ENCODE assay signal across 12 cellular contexts in genomic region chr9:136694865-136695247, GRCh38. TPM values are rescaled to one million over a fixed set of nuclear protein-coding genes. Genes with fewer than 3 reads are reported as not detected.
DNase-seq lines count a peak whose midpoint lies in the region; TF ChIP-seq lines count a peak whose summit lies in the region.
"Had no signal": no experiment of that assay in that cellular context is flagged by ENCODE, and none has a peak within 500 bp of the region (broad histone marks: within the 10 kb centered on the region; RNA-seq: fewer than 3 reads in every experiment).

No MANE protein-coding gene starts in this region.

- no peaks in the 10 kb centered on the region for H4K20me1 ChIP-seq in PC-9 (ENCODE audit: insufficient read depth)
- H4K20me1 ChIP-seq in hepatocyte (ENCODE audit: insufficient read depth, poor library complexity, severe bottlenecking), result no peaks in the 10 kb centered on the region

- H3F3A ChIP-seq in PC-9 (ENCODE audit: insufficient read depth, low read depth), result peaks cover 42% of the 10 kb centered on the region

- H3K27ac ChIP-seq in C4-2B (peak overlapping the region; percentile 83), PC-9 (peak overlapping the region; percentile 94), hepatocyte (peak overlapping the region; percentile 98), thyroid gland (peak overlapping the region; percentile 69 to 75 (median 75))

- intact Hi-C loops in PC-9 (cut with micrococcal nuclease; ENCODE audit: unreplicated experiment) (loop anchor here (2.0 to 5.0 kb wide), 6 partner anchors 16 to 210 kb away; partner anchors contain the start of gene NOTCH1), thyroid gland (cut with DNase I) (no loop called here)

- H3K9me2 ChIP-seq in PC-9 (ENCODE audit: insufficient read depth) (no peaks in the 10 kb centered on the region), hepatocyte (replicated peaks; ENCODE audit: insufficient read depth) (no peaks in the 10 kb centered on the region)

- no peak for TF ChIP-seq POLR2A in thyroid gland (IDR thresholded peaks at IDR 0.05)

- CTCF ChIA-PET in PC-9 (lab: Charles Lee), result interaction anchor here (0.6 kb wide), 1 partner anchor 537 kb away, joined by 3 read pairs; no protein-coding TSS in a partner anchor

- WGBS in hepatocyte (ENCODE audit: low lambda C conversion rate, missing lambda C conversion rate), result 91% methylated on average over 11 of the region's 11 CpGs
- WGBS in thyroid gland, 2 donors, result 75 to 84% methylated on average over 11 of the region's 11 CpGs

- H3K4me1 ChIP-seq in PC-9 (replicated peaks; ENCODE audit: insufficient read depth) (peaks cover 47% of the 10 kb centered on the region), hepatocyte (ENCODE audit: insufficient read depth) (peaks cover 49% of the 10 kb centered on the region), thyroid gland (peaks cover 47 to 76% of the 10 kb centered on the region in 2 donors)

- no peak for DNase-seq in PC-9
- no peak for DNase-seq in hepatocyte (ENCODE audit: low spot score)
- DNase-seq in thyroid gland, result no peak
- DNase-seq in GM20000 (ENCODE audit: low spot score), result no peak
- no peak for DNase-seq in dermis blood vessel endothelial cell
- DNase-seq in hypothalamus (lab: John Stamatoyannopoulos, UW), result no peak
- DNase-seq: NCI-H1048, NCI-H1694, NCI-H446 treated with DMSO at 0.1 percent for 48 hours had no signal

- H3K27me3 ChIP-seq in PC-9 (ENCODE audit: insufficient read depth, low read depth) (no peaks in the 10 kb centered on the region), hepatocyte (no peaks in the 10 kb centered on the region), thyroid gland (no peaks in the 10 kb centered on the region)

- H3K79me2 ChIP-seq in PC-9 (ENCODE audit: low read depth) (no peaks in the 10 kb centered on the region), hepatocyte (no peaks in the 10 kb centered on the region)

- TF ChIP-seq CTCF in C4-2B (conservative IDR thresholded peaks at IDR 0.05) (no peak), PC-9 (conservative IDR thresholded peaks at IDR 0.05) (no peak), hepatocyte (IDR thresholded peaks at IDR 0.05; ENCODE audit: poor library complexity) (no peak), thyroid gland (IDR thresholded peaks at IDR 0.05) (no peak), GM20000 (IDR thresholded peaks at IDR 0.05; ENCODE audit: extremely low read depth, missing control alignments) (no peak)

- POLR2A ChIA-PET in PC-9 (lab: Charles Lee; ENCODE audit: unreplicated experiment), result no interaction called here

- H3K4me3 ChIP-seq in PC-9 (no peak overlapping the region; the same call in 1 of the 2 replicates), hepatocyte (no peak overlapping the region), thyroid gland (replicated peaks in 1 of 3) (no peak overlapping the region)
- H3K4me3 ChIP-seq: K562 had no signal

- H3K4me2 ChIP-seq in PC-9 (peak overlapping the region; percentile 91), hepatocyte (peak overlapping the region; percentile 64)

- no peaks in the 10 kb centered on the region for H3K36me3 ChIP-seq in PC-9 (ENCODE audit: low read depth)
- H3K36me3 ChIP-seq in hepatocyte (replicated peaks; ENCODE audit: insufficient read depth, low read depth), result no peaks in the 10 kb centered on the region
- no peaks in the 10 kb centered on the region for H3K36me3 ChIP-seq in thyroid gland

- H2AFZ ChIP-seq in PC-9 (no peak overlapping the region), hepatocyte (no peak overlapping the region)

- no TSS peak for BruUV-seq in PC-9 (replicated peaks; lab: Mats Ljungman, UMichigan)

- H3K9me3 ChIP-seq in PC-9 (ENCODE audit: insufficient read depth, low read depth) (no peaks in the 10 kb centered on the region), hepatocyte (ENCODE audit: low read depth) (no peaks in the 10 kb centered on the region), thyroid gland (no peaks in the 10 kb centered on the region)

RNA-seq across cellular contexts. Expression of gene AGPAT2, which starts 7.6 kb away (rescaled TPM):
- total RNA-seq in PC-9 (2021) (124 and 136 TPM in 2 replicates), hepatocyte (125 and 136 TPM in 2 replicates), thyroid gland (10 to 100 TPM; 58.6 to 78.7 (median 72.0) TPM), dermis blood vessel endothelial cell (46.1 and 62.6 TPM in 2 replicates)
- 242 and 249 TPM in 2 replicates for polyA plus RNA-seq in hepatocyte

RNA-seq across cellular contexts. Expression of gene DIPK1B, which starts 17.5 kb away (rescaled TPM):
- total RNA-seq in PC-9 (2021), result 19.0 and 32.6 TPM in 2 replicates
- total RNA-seq in hepatocyte, result 31.7 and 33.3 TPM in 2 replicates
- polyA plus RNA-seq in hepatocyte, result 39.4 and 47.3 TPM in 2 replicates
- 10 to 100 TPM; 19.4 to 23.6 (median 22.6) TPM for total RNA-seq in thyroid gland
- total RNA-seq in dermis blood vessel endothelial cell, result 172 and 238 TPM in 2 replicates

RNA-seq across cellular contexts. Expression of gene EGFL7, which starts 32.1 kb away (rescaled TPM):
- 53.1 and 70.7 TPM in 2 replicates for total RNA-seq in PC-9 (2021)
- 50.0 and 52.9 TPM in 2 replicates for total RNA-seq in hepatocyte
- 82.5 and 82.6 TPM in 2 replicates for polyA plus RNA-seq in hepatocyte
- total RNA-seq in thyroid gland, result 100 to 1,000 TPM in 1 of 4 donors, 10 to 100 TPM in 3; 38.4 to 143 (median 81.6) TPM
- total RNA-seq in dermis blood vessel endothelial cell, result 571 and 768 TPM in 2 replicates

RNA-seq across cellular contexts. Expression of gene LCN10, which starts 47.9 kb away (rescaled TPM):
- total RNA-seq in PC-9 (2021), result 0.94 and 2.2 TPM in 2 replicates
- not detected in 2 replicates for total RNA-seq in hepatocyte
- polyA plus RNA-seq in hepatocyte, result not detected in 2 replicates
- 10 to 100 TPM in 1 of 4 donors, 1 to 10 TPM in 3; 5.8 to 10.1 (median 7.1) TPM for total RNA-seq in thyroid gland
- total RNA-seq in dermis blood vessel endothelial cell, result 0.05 TPM in 1 of 2 replicates, not detected in the other
- total RNA-seq: K562 had no signal
- polyA plus RNA-seq: BJ had no signal

RNA-seq across cellular contexts. Expression of gene LCN6, which starts 53.5 kb away (rescaled TPM):
- total RNA-seq in PC-9 (2021) (not detected in 2 replicates), hepatocyte (not detected in 2 replicates), thyroid gland (10 to 100 TPM in 1 of 4 donors, 1 to 10 TPM in 3; 1.4 to 10.0 (median 4.5) TPM), dermis blood vessel endothelial cell (0.68 TPM in 1 of 2 replicates, not detected in the other)
- not detected in 2 replicates for polyA plus RNA-seq in hepatocyte
- polyA plus RNA-seq: BJ had no signal
